In genomic region chr1:28185071-28185470, GRCh38 we compare ENCODE assay signal across 1 cellular context.
TF ChIP-seq lines count a peak whose summit lies in the region.

No MANE protein-coding gene starts in this region.

TF ChIP-seq in K562, 482 proteins besides CTCF, POLR2A, EP300 and RAD21:
- TF ChIP-seq ZNF24 (IDR thresholded peaks at IDR 0.05) = peak; percentile 57; the same call in 1 of the 2 replicates
- TF ChIP-seq ZNF274 (IDR thresholded peaks at IDR 0.05; ENCODE audit: borderline replicate concordance, low read depth, low read length) = no peak
